8 cellular contexts compared by ENCODE assay signal in genomic region chr2:20507166-20507692, GRCh38.
DNase-seq lines count a peak whose midpoint lies in the region; ATAC-seq and TF ChIP-seq lines count a peak whose summit lies in the region.

No MANE protein-coding gene starts in this region.

- WGBS in prostate gland: 63% methylated on average over 5 of the region's 5 CpGs

- intact Hi-C loops in prostate gland (cut with DNase I) (no loop called here), head of caudate nucleus (cut with DNase I) (no loop called here)

- H3K4me3 ChIP-seq in KMS-11 (IDR thresholded peaks at IDR 0.05; ENCODE audit: insufficient read depth, low read depth, low read length) (no peak overlapping the region), prostate gland (no peak overlapping the region), brain microvascular endothelial cell (ENCODE audit: low read depth, low read length) (no peak overlapping the region)

- H3K4me1 ChIP-seq in KMS-11 (ENCODE audit: low read depth, poor library complexity, severe bottlenecking) (peaks cover 68% of the 10 kb centered on the region), prostate gland (replicated peaks) (no peaks in the 10 kb centered on the region)

- H3K36me3 ChIP-seq in KMS-11 (ENCODE audit: insufficient read depth) (no peaks in the 10 kb centered on the region), prostate gland (no peaks in the 10 kb centered on the region), brain microvascular endothelial cell (replicated peaks) (no peaks in the 10 kb centered on the region)

- H3K9me3 Mint-ChIP-seq in immature natural killer cell: no peaks in the 10 kb centered on the region

- H2AFZ ChIP-seq in KMS-11 (ENCODE audit: low read depth): peak overlapping the region; percentile 41

- H3K27me3 ChIP-seq in KMS-11 (ENCODE audit: insufficient read depth, low read depth) (no peaks in the 10 kb centered on the region), prostate gland (replicated peaks; ENCODE audit: insufficient read depth) (no peaks in the 10 kb centered on the region), brain microvascular endothelial cell (replicated peaks) (no peaks in the 10 kb centered on the region)

- no peak for TF ChIP-seq CTCF in KMS-11 (conservative IDR thresholded peaks at IDR 0.05; ENCODE audit: low read depth, low read length)
- no peak for TF ChIP-seq CTCF in prostate gland (IDR thresholded peaks at IDR 0.05)
- no peak for TF ChIP-seq CTCF in brain microvascular endothelial cell (IDR thresholded peaks at IDR 0.05; ENCODE audit: low read depth, low read length, missing control alignments)

- peak overlapping the region; percentile 56 for H3K9ac ChIP-seq in KMS-11

- peak overlapping the region; percentile 86 for H3K4me2 ChIP-seq in KMS-11

- H3K79me2 ChIP-seq in KMS-11 (ENCODE audit: insufficient read depth, low read depth): no peaks in the 10 kb centered on the region

- H3K27ac ChIP-seq in KMS-11 (peak overlapping the region; percentile 69), prostate gland (no peak overlapping the region), brain microvascular endothelial cell (no peak overlapping the region)

- in situ Hi-C loops in brain microvascular endothelial cell (cut with HindIII; ENCODE audit: low pct_ligation_motif_present, low sequenced_read_pairs): no loop called here

- H4K20me1 ChIP-seq in KMS-11 (ENCODE audit: insufficient read depth): no peaks in the 10 kb centered on the region

- ATAC-seq in GM18861 (IDR thresholded peaks at IDR 0.05; ENCODE audit: unreplicated experiment): peak; percentile 98
- peak; percentile 97 for ATAC-seq in GM21723 (IDR thresholded peaks at IDR 0.05; ENCODE audit: unreplicated experiment)

- no peaks in the 10 kb centered on the region for H3K9me3 ChIP-seq in prostate gland

- peaks cover 3 to 9% of the 10 kb centered on the region in 2 donors for H3K4me1 Mint-ChIP-seq in immature natural killer cell

- H3K36me3 Mint-ChIP-seq in immature natural killer cell: no peaks in the 10 kb centered on the region

- H3K4me3 Mint-ChIP-seq in immature natural killer cell: no peak overlapping the region

- TF ChIP-seq POLR2A in prostate gland (IDR thresholded peaks at IDR 0.05): no peak

- H3K27me3 Mint-ChIP-seq in immature natural killer cell (ENCODE audit: low read depth in 3 of 3): peaks cover 4 to 6% (median 4%) of the 10 kb centered on the region in 3 donors

- peak; percentile 8 to 38 (median 27) for DNase-seq in immature natural killer cell
- no peak for DNase-seq in middle frontal gyrus (ENCODE audit: extremely low spot score, low spot score)
- DNase-seq in prostate gland (ENCODE audit: low spot score): no peak
- no peak for DNase-seq in head of caudate nucleus
- DNase-seq in brain microvascular endothelial cell: no peak

- H3K27ac Mint-ChIP-seq in immature natural killer cell: peak overlapping the region in 2 of 6 donors; percentile 64 to 82

Comparison
In these comparisons a context has a peak if more than half of its experiments do, and no peak if none do; other contexts are left out.
1. DNase-seq: peak in immature natural killer cell (3 of 3); none in middle frontal gyrus (single experiment), prostate gland (single experiment), head of caudate nucleus (0 of 42) and brain microvascular endothelial cell (single experiment).